2 cellular contexts compared by ENCODE assay signal in the genomic region with DNA sequence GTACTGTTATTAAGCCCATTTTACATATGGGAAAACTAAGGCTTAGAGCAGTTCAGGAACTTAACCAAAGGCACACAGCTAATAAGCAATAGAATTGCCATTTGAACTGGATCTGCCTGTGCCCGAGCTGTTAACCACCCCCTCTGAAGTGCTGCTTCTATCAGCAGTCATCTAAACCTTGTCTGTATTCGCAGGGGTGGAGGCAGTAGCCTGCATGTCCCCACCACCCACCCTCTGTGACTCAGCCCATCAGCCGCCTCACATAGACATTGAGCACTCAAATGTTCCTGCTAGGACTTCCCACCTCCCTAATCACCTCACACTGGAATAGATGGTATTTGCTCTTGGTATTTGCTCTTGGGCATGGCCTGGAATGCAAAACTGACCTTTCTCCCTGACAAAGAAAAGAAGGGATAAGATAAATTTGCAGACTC.
TF ChIP-seq lines count a peak whose summit lies in the region.

No MANE protein-coding gene starts in this region.

TF ChIP-seq in GM23338, 12 proteins besides CTCF, POLR2A, EP300 and RAD21:
- TF ChIP-seq JUNB (IDR thresholded peaks at IDR 0.05; ENCODE audit: unreplicated experiment) (no peak), EZH2 (IDR thresholded peaks at IDR 0.05; ENCODE audit: low read depth, unreplicated experiment) (no peak)
TF ChIP-seq in GM23338: peak in this region for 0.

TF ChIP-seq in SK-N-SH treated with all-trans-retinoic acid at 6 μM for 48 hours, 23 proteins besides CTCF, POLR2A, EP300 and RAD21:
- TF ChIP-seq BACH2 (CRISPR knock-in tag; IDR thresholded peaks at IDR 0.05; ENCODE audit: borderline replicate concordance) (no peak), RARB (CRISPR knock-in tag; IDR thresholded peaks at IDR 0.05) (no peak), CSDC2 (CRISPR knock-in tag; IDR thresholded peaks at IDR 0.05) (no peak), ISL1 (CRISPR knock-in tag; IDR thresholded peaks at IDR 0.05) (no peak)
TF ChIP-seq in SK-N-SH treated with all-trans-retinoic acid at 6 μM for 48 hours: peak in this region for 0.
